9 cellular contexts compared by ENCODE assay signal in the genomic region with DNA sequence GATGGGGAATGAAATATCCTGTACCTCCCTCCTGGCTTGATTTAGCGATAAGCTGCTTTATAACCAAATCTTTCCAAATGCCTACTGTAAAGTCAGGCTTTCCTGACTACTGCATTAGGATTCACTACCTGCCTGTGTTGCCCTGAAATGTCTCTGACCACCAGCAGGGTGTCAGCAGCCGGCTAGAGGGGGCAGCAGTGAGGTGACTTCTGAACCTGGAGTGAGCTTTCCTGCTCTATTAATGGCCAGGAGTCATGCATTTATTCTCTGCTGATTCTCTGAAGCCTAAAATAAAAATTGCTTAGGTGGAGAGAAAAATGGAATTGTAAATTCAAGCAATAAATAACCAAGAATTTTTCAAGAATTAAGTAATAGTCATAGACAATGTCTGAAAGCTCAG. TPM values are rescaled to one million over a fixed set of nuclear protein-coding genes. Genes with fewer than 3 reads are reported as not detected.
A peak's percentile ranks its signal among the peaks of the same experiment; 100 is the strongest.
DNase-seq lines count a peak whose midpoint lies in the region; ATAC-seq, FAIRE-seq and TF ChIP-seq lines count a peak whose summit lies in the region.
"Had no signal": no experiment of that assay in that cellular context is flagged by ENCODE, and none has a peak within 500 bp of the region (broad histone marks: within the 10 kb centered on the region; RNA-seq: fewer than 3 reads in every experiment).

No MANE protein-coding gene starts in this region.

- H3K27me3 ChIP-seq in OCI-LY3 (ENCODE audit: low read depth, low read length) (no peaks in the 10 kb centered on the region), H1 (replicated peaks in 1 of 4; ENCODE audit: control insufficient read depth in 3 of 4, extremely low read depth in 1 of 4, insufficient read depth in 3 of 4, low read length in 3 of 4) (peaks cover 0 to 31% (median 22%) of the 10 kb centered on the region in 4 experiments; a peak in 6 of 7 replicates), neural cell (ENCODE audit: insufficient read depth, low read depth, low read length) (peaks cover 45% of the 10 kb centered on the region)
- no peaks in the 10 kb centered on the region for H3K27me3 ChIP-seq in naive thymus-derived CD4-positive, alpha-beta T cell (ENCODE audit: control insufficient read depth in 2 of 2, insufficient read depth in 2 of 2, low read length in 2 of 2)

- H4K20me1 ChIP-seq in OCI-LY3 (ENCODE audit: insufficient read depth, low read length) (no peaks in the 10 kb centered on the region), H1 (replicated peaks in 1 of 2; ENCODE audit: control insufficient read depth in 1 of 2, insufficient read depth in 2 of 2, low read length in 2 of 2) (peaks cover 0 to 4% of the 10 kb centered on the region in 2 experiments), neural cell (ENCODE audit: insufficient read depth) (no peaks in the 10 kb centered on the region)

- H3K14ac ChIP-seq in H1 (ENCODE audit: insufficient read length), result no peak overlapping the region

- no peaks in the 10 kb centered on the region for H3K9me3 Mint-ChIP-seq in naive thymus-derived CD4-positive, alpha-beta T cell

- no peak overlapping the region for H4K5ac ChIP-seq in H1 (ENCODE audit: insufficient read length, low read depth, low read length)

- no peak overlapping the region for H2BK15ac ChIP-seq in H1 (ENCODE audit: low read length)

- no peaks in the 10 kb centered on the region for H3K36me3 Mint-ChIP-seq in naive thymus-derived CD4-positive, alpha-beta T cell

- TF ChIP-seq POLR2A in H1 (IDR thresholded peaks at IDR 0.05; ENCODE audit: control extremely low read depth in 1 of 2, low read depth in 2 of 2, low read length in 2 of 2), result no peak

- H3K27ac ChIP-seq in OCI-LY3 (ENCODE audit: low read length) (no peak overlapping the region), H1 (ENCODE audit: low read depth, low read length) (no peak overlapping the region), neural cell (ENCODE audit: low read length) (no peak overlapping the region)
- H3K27ac ChIP-seq in naive thymus-derived CD4-positive, alpha-beta T cell (ENCODE audit: low read depth, low read length), result no peak overlapping the region

- CTCF ChIA-PET in H1 (lab: Charles Lee; ENCODE audit: partially characterized antibody), result interaction anchor here (0.6 to 7.0 kb wide), 29 partner anchors 12 to 357 kb away, joined by 3 to 81 read pairs (median 4); no protein-coding TSS in a partner anchor
- CTCF ChIA-PET in naive thymus-derived CD4-positive, alpha-beta T cell (lab: Charles Lee), result no interaction called here

- no peak overlapping the region for H3K4ac ChIP-seq in H1 (replicated peaks; ENCODE audit: insufficient read length, low read depth, low read length)

- H3K36me3 ChIP-seq in OCI-LY3 (replicated peaks; ENCODE audit: low read depth, low read length) (no peaks in the 10 kb centered on the region), H1 (ENCODE audit: control insufficient read depth in 2 of 4, insufficient read depth in 4 of 4, low read length in 3 of 4) (no peaks in the 10 kb centered on the region), neural cell (ENCODE audit: insufficient read depth, low read length) (no peaks in the 10 kb centered on the region)
- no peaks in the 10 kb centered on the region for H3K36me3 ChIP-seq in naive thymus-derived CD4-positive, alpha-beta T cell (ENCODE audit: control insufficient read depth in 2 of 3, insufficient read depth in 3 of 3, low read length in 3 of 3)

- peak; percentile 66 for FAIRE-seq in H1 (lab: Jason Lieb, UNC)
- FAIRE-seq: frontal cortex had no signal

- TF ChIP-seq RAD21 in H1 (IDR thresholded peaks at IDR 0.05 in 1 of 2, conservative IDR thresholded peaks at IDR 0.05 in 1 of 2; ENCODE audit: low read depth in 2 of 2, low read length in 2 of 2), result peak; percentile 47 to 68; a peak in 3 of 4 replicates
- TF ChIP-seq RAD21 in neural cell (conservative IDR thresholded peaks at IDR 0.05), result peak; percentile 24

- H3K9me3 ChIP-seq in OCI-LY3 (ENCODE audit: insufficient read depth, low read length) (no peaks in the 10 kb centered on the region), H1 (ENCODE audit: insufficient read depth in 2 of 2, low read depth in 1 of 2, low read length in 1 of 2) (no peaks in the 10 kb centered on the region), neural cell (ENCODE audit: low read length) (no peaks in the 10 kb centered on the region)
- no peaks in the 10 kb centered on the region for H3K9me3 ChIP-seq in naive thymus-derived CD4-positive, alpha-beta T cell (ENCODE audit: control insufficient read depth in 2 of 3, low read length in 3 of 3)

- H3K23ac ChIP-seq in H1 (ENCODE audit: insufficient read length), result no peak overlapping the region

- H3K27me3 Mint-ChIP-seq in naive thymus-derived CD4-positive, alpha-beta T cell, result peaks cover 41 to 54% (median 49%) of the 10 kb centered on the region in 5 donors

- H3K79me2 ChIP-seq in OCI-LY3 (ENCODE audit: low read length) (no peaks in the 10 kb centered on the region), H1 (ENCODE audit: control insufficient read depth in 1 of 2, insufficient read depth in 2 of 2, low read length in 2 of 2) (no peaks in the 10 kb centered on the region), neural cell (replicated peaks; ENCODE audit: insufficient read depth, low read length) (no peaks in the 10 kb centered on the region)

- no peak overlapping the region for H3K4me3 ChIP-seq in OCI-LY3 (ENCODE audit: low read length)
- no peak overlapping the region for H3K4me3 ChIP-seq in H1 (ENCODE audit: extremely low read depth in 1 of 4, insufficient read depth in 2 of 4, low read depth in 3 of 4, low read length in 4 of 4)
- no peak overlapping the region for H3K4me3 ChIP-seq in neural cell (ENCODE audit: low read length)
- no peak overlapping the region for H3K4me3 ChIP-seq in naive thymus-derived CD4-positive, alpha-beta T cell (ENCODE audit: low read length)

- no peak overlapping the region for H2BK120ac ChIP-seq in H1 (replicated peaks; ENCODE audit: low read depth, low read length)

- no peak overlapping the region for H3K18ac ChIP-seq in H1 (ENCODE audit: extremely low read depth, low read length)

- H3K9me2 ChIP-seq in neural cell (ENCODE audit: insufficient read depth, low read length), result no peaks in the 10 kb centered on the region

- POLR2A ChIA-PET in H1 (lab: Charles Lee; ENCODE audit: partially characterized antibody), result no interaction called here
- POLR2A ChIA-PET in naive thymus-derived CD4-positive, alpha-beta T cell (lab: Charles Lee), result no interaction called here

- peaks cover 12% of the 10 kb centered on the region; the same call in 1 of the 2 replicates for H3K23me2 ChIP-seq in H1 (ENCODE audit: low read depth, low read length)

- H3K4me1 Mint-ChIP-seq in naive thymus-derived CD4-positive, alpha-beta T cell, result peaks cover 3 to 23% (median 16%) of the 10 kb centered on the region in 7 donors

- ATAC-seq in naive thymus-derived CD4-positive, alpha-beta T cell, result no peak

- H3K27ac Mint-ChIP-seq in naive thymus-derived CD4-positive, alpha-beta T cell, result no peak overlapping the region

- no peak overlapping the region for H2AFZ ChIP-seq in OCI-LY3 (ENCODE audit: low read depth, low read length)
- H2AFZ ChIP-seq in H1 (ENCODE audit: low read length), result no peak overlapping the region
- no peak overlapping the region for H2AFZ ChIP-seq in neural cell (ENCODE audit: low read depth, low read length)

- no peaks in the 10 kb centered on the region for H3K4me1 ChIP-seq in OCI-LY3 (ENCODE audit: low read length)
- peaks cover 0 to 7% (median 4%) of the 10 kb centered on the region in 4 experiments; a peak in 4 of 7 replicates for H3K4me1 ChIP-seq in H1 (replicated peaks in 1 of 4; ENCODE audit: control insufficient read depth in 3 of 4, insufficient read depth in 4 of 4, low read length in 3 of 4)
- no peaks in the 10 kb centered on the region for H3K4me1 ChIP-seq in naive thymus-derived CD4-positive, alpha-beta T cell (ENCODE audit: control insufficient read depth in 2 of 2, insufficient read depth in 2 of 2, low read length in 2 of 2)

- DNase-seq in AG08395 (ENCODE audit: low spot score), result peak; percentile 52
- DNase-seq in GM13977 (ENCODE audit: low spot score), result peak; percentile 55
- peak in 1 of 2 experiments; percentile 59 for DNase-seq in H1 (ENCODE audit: low read depth in 1 of 2, low spot score in 2 of 2)
- DNase-seq in naive thymus-derived CD4-positive, alpha-beta T cell, result no peak
- DNase-seq in NCI-H1048 (lab: John Stamatoyannopoulos, UW), result no peak
- no peak for DNase-seq in NCI-H446 (lab: John Stamatoyannopoulos, UW)

- TF ChIP-seq EP300 in H1 (IDR thresholded peaks at IDR 0.05; ENCODE audit: borderline replicate concordance in 1 of 2, low read depth in 2 of 2, low read length in 2 of 2), result no peak
- TF ChIP-seq EP300 in neural cell (conservative IDR thresholded peaks at IDR 0.05; ENCODE audit: poor library complexity, severe bottlenecking), result no peak

- intact Hi-C loops in naive thymus-derived CD4-positive, alpha-beta T cell (cut with micrococcal nuclease), result loop anchor here in 1 of 2 donors (2.0 kb wide), 1 partner anchor 38 kb away; no protein-coding TSS in a partner anchor

- H4K91ac ChIP-seq in H1 (replicated peaks; ENCODE audit: insufficient read length, low read length), result no peak overlapping the region

- no peak overlapping the region for H3K4me3 Mint-ChIP-seq in naive thymus-derived CD4-positive, alpha-beta T cell

- H3F3A ChIP-seq in neural cell (ENCODE audit: insufficient read depth, low read length, poor library complexity, severe bottlenecking), result no peaks in the 10 kb centered on the region

- no peak overlapping the region for H3K56ac ChIP-seq in H1 (replicated peaks; ENCODE audit: insufficient read length, low read depth, low read length)

- H3K79me1 ChIP-seq in H1 (ENCODE audit: low read depth, low read length), result no peaks in the 10 kb centered on the region

- WGBS in H1 (ENCODE audit: extremely low coverage in 1 of 2, insufficient coverage in 1 of 2, insufficient read length in 1 of 2, insufficient replicate concordance in 2 of 2, low coverage in 1 of 2, low lambda C conversion rate in 2 of 2, missing lambda C conversion rate in 1 of 2), 2 experiments, result 3% methylated on average over 2 of the region's 2 CpGs; no CpG with 5 or more reads in 1 of the 2 experiments

- H3K4me2 ChIP-seq in OCI-LY3 (ENCODE audit: low read length), result no peak overlapping the region
- H3K4me2 ChIP-seq in H1 (ENCODE audit: insufficient read depth in 1 of 2, low read depth in 2 of 2, low read length in 2 of 2), result no peak overlapping the region
- no peak overlapping the region for H3K4me2 ChIP-seq in neural cell (ENCODE audit: low read length)

- H2BK12ac ChIP-seq in H1 (ENCODE audit: low read depth, low read length), result no peak overlapping the region

- peak; percentile 35 for TF ChIP-seq CTCF in GM13977 (IDR thresholded peaks at IDR 0.05; ENCODE audit: extremely low read depth, insufficient read depth, missing control alignments)
- TF ChIP-seq CTCF in OCI-LY3 (IDR thresholded peaks at IDR 0.05; ENCODE audit: low read depth, low read length), result peak; percentile 41
- TF ChIP-seq CTCF in H1 (IDR thresholded peaks at IDR 0.05; ENCODE audit: control extremely low read depth in 1 of 3, insufficient read depth in 1 of 3, low read depth in 1 of 3, low read length in 3 of 3), result peak; percentile 83 to 99 (median 86)
- peak; percentile 61 for TF ChIP-seq CTCF in neural cell (IDR thresholded peaks at IDR 0.05; ENCODE audit: poor library complexity, severe bottlenecking)

- no peak overlapping the region for H2BK20ac ChIP-seq in H1 (ENCODE audit: low read length)

- H3K9ac ChIP-seq in OCI-LY3 (ENCODE audit: low read length) (no peak overlapping the region), H1 (replicated peaks in 1 of 4; ENCODE audit: extremely low read depth in 1 of 4, low read depth in 3 of 4, low read length in 3 of 4) (no peak overlapping the region), neural cell (ENCODE audit: low read length) (no peak overlapping the region)

- H2BK5ac ChIP-seq in H1 (ENCODE audit: low read depth, low read length), result no peak overlapping the region

- no peak overlapping the region for H2AK5ac ChIP-seq in H1 (ENCODE audit: low read depth, low read length)

- in situ Hi-C loops in GM13977 (cut with MboI; ENCODE audit: low pct_unique_long_range_greater_than_20kb, low sequenced_read_pairs, unreplicated experiment), result no loop called here

- no peak overlapping the region for H4K8ac ChIP-seq in H1 (ENCODE audit: extremely low read depth, insufficient read depth, low read length)

RNA-seq across cellular contexts. Expression of a gene that starts 2.5 kb away (rescaled TPM):
- total RNA-seq in H1 (2021; fragmentation: NEBNext Ultra II Directional; extraction: Animal tissue kit (Norgen Biotek cat#: 25700)), result 8.1 and 9.9 TPM in 2 replicates
- polyA plus RNA-seq in H1 (2011; rRNA removed) (10.9 and 12.2 TPM in 2 replicates), neural cell (0.08 and 0.32 TPM in 2 replicates)
- polyA plus RNA-seq in H1 (2011; cell fraction: cytosol; rRNA removed), result 8.9 TPM
- polyA plus RNA-seq in H1 (2011; cell fraction: nucleus; rRNA removed), result 10.9 TPM
- polyA plus RNA-seq in H1 (2012, experiment 1 of 2), result 8.6 to 10.5 TPM (median 9.6 TPM) in 4 replicates
- polyA plus RNA-seq in H1 (2012, experiment 2 of 2), result 8.1 TPM
- polyA plus RNA-seq in H1 (2013, experiment 1 of 2), result 12.5 TPM
- 13.6 TPM for polyA plus RNA-seq in H1 (2013, experiment 2 of 2)
- 11.9 and 13.3 TPM in 2 replicates for polyA minus RNA-seq in H1 (2011; rRNA and poly(A)+ RNA removed)
- polyA minus RNA-seq in H1 (2011; cell fraction: cytosol; rRNA and poly(A)+ RNA removed), result 7.4 TPM
- 6.3 TPM for polyA minus RNA-seq in H1 (2011; cell fraction: nucleus; rRNA and poly(A)+ RNA removed)
- polyA minus RNA-seq in neural cell, result 0.93 TPM in 1 of 2 replicates, not detected in the other
- 1 to 10 TPM in 3 of 5 experiments, under 1 TPM in 1, not detected in 1; 0.03 to 3.6 (median 1.3) TPM for total RNA-seq in naive thymus-derived CD4-positive, alpha-beta T cell
- polyA plus RNA-seq in naive thymus-derived CD4-positive, alpha-beta T cell, result 1 to 10 TPM in 1 of 2 donors, under 1 TPM in 1; 0.21 to 1.0 TPM

Comparison
In these comparisons a context has a peak if more than half of its experiments do, and no peak if none do; other contexts are left out.
1. DNase-seq: peak in AG08395 (single experiment) and GM13977 (single experiment); none in naive thymus-derived CD4-positive, alpha-beta T cell (0 of 9), NCI-H1048 (single experiment) and NCI-H446 (0 of 2).
2. CTCF ChIP-seq: peak in every context shown above with its lines; median percentile 86 in H1; 61 in neural cell; 41 in OCI-LY3; 35 in GM13977.